Comparison of ENCODE assay signal across 1 cellular context in the genomic region with DNA sequence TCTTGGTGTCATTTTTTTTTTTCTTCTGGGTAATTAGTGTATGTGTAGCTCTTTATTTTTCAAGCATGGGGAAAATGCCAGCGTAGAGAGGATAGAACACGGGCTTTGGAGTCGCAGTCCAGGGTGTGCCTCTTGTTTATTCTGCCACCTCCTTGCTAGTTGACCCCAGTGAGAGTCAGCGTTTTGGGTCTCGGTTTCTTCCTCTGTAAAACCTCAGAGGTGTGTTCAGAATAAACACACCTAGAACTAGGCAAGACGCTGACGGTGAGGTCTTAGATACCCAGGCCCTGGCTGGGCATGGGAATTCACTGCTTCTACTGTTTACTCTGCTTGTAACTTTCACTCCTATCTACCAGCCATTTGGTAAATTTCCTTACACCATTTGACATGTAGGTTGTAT.
TF ChIP-seq lines count a peak whose summit lies in the region.

No MANE protein-coding gene starts in this region.

TF ChIP-seq in A549, 52 proteins besides CTCF, POLR2A, EP300 and RAD21 (continued from another document):
- TF ChIP-seq, protein P1, sequence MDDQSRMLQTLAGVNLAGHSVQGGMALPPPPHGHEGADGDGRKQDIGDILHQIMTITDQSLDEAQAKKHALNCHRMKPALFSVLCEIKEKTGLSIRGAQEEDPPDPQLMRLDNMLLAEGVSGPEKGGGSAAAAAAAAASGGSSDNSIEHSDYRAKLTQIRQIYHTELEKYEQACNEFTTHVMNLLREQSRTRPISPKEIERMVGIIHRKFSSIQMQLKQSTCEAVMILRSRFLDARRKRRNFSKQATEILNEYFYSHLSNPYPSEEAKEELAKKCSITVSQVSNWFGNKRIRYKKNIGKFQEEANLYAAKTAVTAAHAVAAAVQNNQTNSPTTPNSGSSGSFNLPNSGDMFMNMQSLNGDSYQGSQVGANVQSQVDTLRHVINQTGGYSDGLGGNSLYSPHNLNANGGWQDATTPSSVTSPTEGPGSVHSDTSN (IDR thresholded peaks at IDR 0.05) = no peak
- TF ChIP-seq FOXS1 (CRISPR knock-in tag; IDR thresholded peaks at IDR 0.05) = no peak
- no peak for TF ChIP-seq HOXB5 (CRISPR knock-in tag; IDR thresholded peaks at IDR 0.05)
- TF ChIP-seq CBX8 (IDR thresholded peaks at IDR 0.05) = no peak
- no peak for TF ChIP-seq HOXA7 (CRISPR knock-in tag; IDR thresholded peaks at IDR 0.05)
